Comparison of ENCODE assay signal across 8 cellular contexts in genomic region chr1:113389953-113390834, GRCh38. TPM values are rescaled to one million over a fixed set of nuclear protein-coding genes. Genes with fewer than 3 reads are reported as not detected.
DNase-seq lines count a peak whose midpoint lies in the region; ATAC-seq, FAIRE-seq and TF ChIP-seq lines count a peak whose summit lies in the region.

MAGI3 (plus strand) TSS chr1:113390515; CDS start chr1:113391034, 519 bp downstream.

- peaks cover 9% of the 10 kb centered on the region for H4K20me1 ChIP-seq in SU-DHL-6 (ENCODE audit: low read depth, low read length)

- no peaks in the 10 kb centered on the region for H3K36me3 Mint-ChIP-seq in activated naive CD8-positive, alpha-beta T cell treated with anti-CD3 and anti-CD28 coated beads, Interleukin-2, amount 50 U/mL, for 24 hours (ENCODE audit: low read depth)

- H3K27ac Mint-ChIP-seq in activated naive CD8-positive, alpha-beta T cell treated with anti-CD3 and anti-CD28 coated beads, Interleukin-2, amount 50 U/mL, for 24 hours: peak within 1 kb of the TSS; percentile 80

- intact Hi-C loops in Right ventricle myocardium superior (cut with DNase I): no loop called here
- intact Hi-C loops in pancreas (cut with DNase I): loop anchor here in 2 of 3 donors (5.0 to 10.0 kb wide), 2 partner anchors 245 to 297 kb away; no protein-coding TSS in a partner anchor
- intact Hi-C loops in thyroid gland (cut with DNase I): no loop called here

- H3K9me3 Mint-ChIP-seq in activated naive CD8-positive, alpha-beta T cell treated with anti-CD3 and anti-CD28 coated beads, Interleukin-2, amount 50 U/mL, for 24 hours: no peaks in the 10 kb centered on the region

- H3K36me3 ChIP-seq in SU-DHL-6 (ENCODE audit: low read length) (no peaks in the 10 kb centered on the region), pancreas (no peaks in the 10 kb centered on the region), thyroid gland (no peaks in the 10 kb centered on the region)

- H3K9me3 ChIP-seq in SU-DHL-6 (ENCODE audit: insufficient read depth, low read length): no peaks in the 10 kb centered on the region
- H3K9me3 ChIP-seq in pancreas: no peaks in the 10 kb centered on the region
- H3K9me3 ChIP-seq in thyroid gland: no peaks in the 10 kb centered on the region

- peaks cover 5% of the 10 kb centered on the region; the same call in 1 of the 2 replicates for H3F3A ChIP-seq in SU-DHL-6 (ENCODE audit: insufficient read depth)

- TF ChIP-seq CTCF in SU-DHL-6 (IDR thresholded peaks at IDR 0.05; ENCODE audit: insufficient read depth, low read length, poor library complexity, severe bottlenecking) (no peak), pancreas (IDR thresholded peaks at IDR 0.05) (no peak), thyroid gland (IDR thresholded peaks at IDR 0.05) (no peak)

- WGBS in pancreas, 2 donors: 0 to 1% methylated on average over 74 to 89 of the region's 89 CpGs
- WGBS in thyroid gland, 2 donors: 1% methylated on average over 49 to 54 of the region's 89 CpGs

- H2AFZ ChIP-seq in SU-DHL-6 (ENCODE audit: low read depth, low read length, severe bottlenecking): peak within 1 kb of the TSS; percentile 91

- peak within 1 kb of the TSS; percentile 87 for H3K9ac ChIP-seq in SU-DHL-6 (ENCODE audit: low read length)

- H3K27me3 ChIP-seq in SU-DHL-6 (ENCODE audit: low read length): no peaks in the 10 kb centered on the region
- no peaks in the 10 kb centered on the region for H3K27me3 ChIP-seq in pancreas
- no peaks in the 10 kb centered on the region for H3K27me3 ChIP-seq in thyroid gland

- peak within 1 kb of the TSS; percentile 46 for H3K27ac ChIP-seq in SU-DHL-6 (ENCODE audit: low read depth, low read length)
- peak within 1 kb of the TSS; percentile 73 to 97 (median 92) for H3K27ac ChIP-seq in pancreas
- peak within 1 kb of the TSS; percentile 83 to 95 (median 87) for H3K27ac ChIP-seq in thyroid gland

- H3K4me3 Mint-ChIP-seq in activated naive CD8-positive, alpha-beta T cell treated with anti-CD3 and anti-CD28 coated beads, Interleukin-2, amount 50 U/mL, for 24 hours: peak within 1 kb of the TSS; percentile 90

- peak; percentile 44 to 92 for TF ChIP-seq POLR2A in thyroid gland (IDR thresholded peaks at IDR 0.05)

- peaks cover 6 to 21% (median 17%) of the 10 kb centered on the region in 3 donors for H3K4me1 ChIP-seq in pancreas
- peaks cover 4 to 20% of the 10 kb centered on the region in 2 donors for H3K4me1 ChIP-seq in thyroid gland

- H3K27me3 Mint-ChIP-seq in activated naive CD8-positive, alpha-beta T cell treated with anti-CD3 and anti-CD28 coated beads, Interleukin-2, amount 50 U/mL, for 24 hours: peaks cover 35% of the 10 kb centered on the region

- peak within 1 kb of the TSS; percentile 76 for H3K4me2 ChIP-seq in SU-DHL-6 (ENCODE audit: low read depth, low read length, poor library complexity, severe bottlenecking)

- DNase-seq in NCI-H1105 treated with DMSO at 0.1 percent for 48 hours (lab: John Stamatoyannopoulos, UW) (peak; percentile 99), Right ventricle myocardium superior (peak; percentile 98), pancreas (peak; percentile 98 to 99 (median 98)), thyroid gland (peak; percentile 99)
- DNase-seq in activated naive CD8-positive, alpha-beta T cell treated with anti-CD3 and anti-CD28 coated beads, Interleukin-2, amount 50 U/mL, for 24 hours: peak; percentile 94

- H3K4me1 Mint-ChIP-seq in activated naive CD8-positive, alpha-beta T cell treated with anti-CD3 and anti-CD28 coated beads, Interleukin-2, amount 50 U/mL, for 24 hours: peaks cover 22% of the 10 kb centered on the region

- no peaks in the 10 kb centered on the region for H3K9me2 ChIP-seq in SU-DHL-6 (replicated peaks; ENCODE audit: insufficient read depth, low read length)

- FAIRE-seq in pancreas (lab: Jason Lieb, UNC): no peak

- no peaks in the 10 kb centered on the region for H3K79me2 ChIP-seq in SU-DHL-6 (ENCODE audit: insufficient read depth, low read length)

- ATAC-seq in HG02642 (IDR thresholded peaks at IDR 0.05; ENCODE audit: poor library complexity, unreplicated experiment): peak; percentile 99
- peak; percentile 96 for ATAC-seq in activated naive CD8-positive, alpha-beta T cell treated with anti-CD3 and anti-CD28 coated beads, Interleukin-2, amount 50 U/mL, for 24 hours
- peak; percentile 97 for ATAC-seq in Right ventricle myocardium superior (ENCODE audit: poor library complexity)
- peak; percentile 76 to 89 (median 87) for ATAC-seq in pancreas

- peak within 1 kb of the TSS; percentile 65 for H3K4me3 ChIP-seq in GM08714 (ENCODE audit: low read length)
- peak within 1 kb of the TSS; percentile 98 for H3K4me3 ChIP-seq in SU-DHL-6 (ENCODE audit: insufficient read depth, low read length, poor library complexity, severe bottlenecking)
- H3K4me3 ChIP-seq in pancreas: peak within 1 kb of the TSS; percentile 68 to 92 (median 90)
- H3K4me3 ChIP-seq in thyroid gland (replicated peaks in 1 of 3): peak within 1 kb of the TSS; percentile 84 to 97 (median 86)

RNA-seq across cellular contexts. Expression of gene MAGI3, which starts in this region (rescaled TPM):
- total RNA-seq in Right ventricle myocardium superior (4.7 TPM), pancreas (10 to 100 TPM; 11.5 to 24.2 (median 16.4) TPM), thyroid gland (10 to 100 TPM; 52.9 to 91.0 (median 61.9) TPM)
- 1 to 10 TPM; 4.6 to 7.3 TPM for polyA plus RNA-seq in pancreas

Comparison
In these comparisons a context has a peak if more than half of its experiments do, and no peak if none do; other contexts are left out.
1. Peak in every context shown above with its lines: DNase-seq, ATAC-seq, H3K4me3 ChIP-seq and H3K27ac ChIP-seq.
2. intact Hi-C loops: an anchor here in pancreas (5.0 to 10.0 kb wide); none called in Right ventricle myocardium superior and thyroid gland.